ENCODE assay signal across 8 cellular contexts in the genomic region with DNA sequence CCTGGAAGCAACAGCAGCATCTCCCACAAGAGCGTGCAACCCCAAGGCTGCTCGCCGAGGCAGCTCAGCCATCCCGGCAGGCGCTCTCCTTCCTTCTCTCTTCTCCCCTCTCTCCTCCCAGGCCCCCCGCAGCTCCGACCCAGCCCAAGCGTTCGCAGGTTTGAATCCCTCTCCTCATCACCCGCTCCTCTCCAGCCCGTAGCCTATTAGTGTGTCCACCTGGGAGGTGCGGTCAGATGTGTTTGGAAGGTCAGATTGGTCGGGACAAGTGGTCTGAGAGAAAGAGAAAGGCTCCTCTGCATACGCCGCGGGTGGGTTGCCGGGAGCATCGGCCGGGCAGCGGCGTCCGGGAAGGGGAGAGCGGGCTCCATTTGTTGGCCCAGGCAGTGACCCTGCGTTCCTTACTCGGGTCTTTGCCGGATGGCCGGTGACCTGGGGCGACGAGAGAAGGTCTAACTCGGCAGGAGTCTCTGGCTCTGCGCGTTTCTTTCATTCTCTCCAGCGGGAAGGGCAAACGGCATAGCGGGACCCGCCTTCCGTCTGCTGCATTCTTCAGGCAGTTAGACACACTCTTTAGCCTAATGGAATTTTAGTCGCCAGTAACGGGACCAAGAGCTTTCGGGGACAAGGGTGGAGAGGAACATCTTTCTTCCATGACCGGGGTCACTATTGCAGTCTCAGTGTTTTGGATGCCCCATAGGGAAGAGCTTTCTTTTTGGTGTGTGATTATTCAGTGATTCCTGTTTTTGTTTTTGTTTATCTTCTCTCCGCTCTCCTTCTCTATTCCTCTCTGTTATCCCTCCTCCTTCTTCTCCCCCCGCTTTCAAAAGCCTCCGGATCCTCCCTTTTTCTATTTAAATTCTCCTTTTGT. TPM values are rescaled to one million over a fixed set of nuclear protein-coding genes. Genes with fewer than 3 reads are reported as not detected.
A peak's percentile ranks its signal among the peaks of the same experiment; 100 is the strongest.
DNase-seq lines count a peak whose midpoint lies in the region; ATAC-seq and TF ChIP-seq lines count a peak whose summit lies in the region.

No MANE protein-coding gene starts in this region.

- H3K27me3 ChIP-seq in H7 (ENCODE audit: control insufficient read depth, insufficient read depth, low read length) (peaks cover 69% of the 10 kb centered on the region), liver (ENCODE audit: control insufficient read depth in 4 of 4, insufficient read depth in 4 of 4, low read length in 3 of 4) (peaks cover 0 to 22% (median 7%) of the 10 kb centered on the region in 4 donors)

- H3K4me1 Mint-ChIP-seq in stimulated activated naive CD8-positive, alpha-beta T cell treated with anti-CD3 and anti-CD28 coated beads, Interleukin-15, amount 100 ng/mL, for 72 hours, result peaks cover 32% of the 10 kb centered on the region

- no peaks in the 10 kb centered on the region for H3K9me3 Mint-ChIP-seq in stimulated activated naive CD8-positive, alpha-beta T cell treated with anti-CD3 and anti-CD28 coated beads, Interleukin-15, amount 100 ng/mL, for 72 hours

- H3K27ac Mint-ChIP-seq in stimulated activated naive CD8-positive, alpha-beta T cell treated with anti-CD3 and anti-CD28 coated beads, Interleukin-15, amount 100 ng/mL, for 72 hours, result no peak overlapping the region

- 2% methylated on average over 44 of the region's 44 CpGs for WGBS in liver

- peak overlapping the region; percentile 60 for H3K4me3 ChIP-seq in H7 (ENCODE audit: insufficient read depth, low read depth, low read length)
- peak overlapping the region; percentile 86 for H3K4me3 ChIP-seq in SK-N-MC
- H3K4me3 ChIP-seq in liver (ENCODE audit: low read depth in 1 of 3, low read length in 3 of 3), result peak overlapping the region; percentile 42 to 63 (median 57)

- DNase-seq in ELF-1 (ENCODE audit: low read depth, low spot score), result peak; percentile 75
- DNase-seq in H7, result peak; percentile 64
- DNase-seq in SK-N-MC (ENCODE audit: low read depth, low spot score), result no peak
- DNase-seq in ecto neural progenitor cell (ENCODE audit: low spot score), result peak; percentile 77
- DNase-seq in stimulated activated naive CD8-positive, alpha-beta T cell treated with anti-CD3 and anti-CD28 coated beads, Interleukin-15, amount 100 ng/mL, for 72 hours, result peak in 1 of 2 donors; percentile 5

- H3K4me1 ChIP-seq in liver (ENCODE audit: control insufficient read depth in 4 of 4, insufficient read depth in 4 of 4, low read length in 3 of 4), result peaks cover 13 to 29% (median 23%) of the 10 kb centered on the region in 4 donors

- no peak overlapping the region for H3K27ac ChIP-seq in SK-N-MC
- no peak overlapping the region for H3K27ac ChIP-seq in liver (ENCODE audit: low read depth in 1 of 2, low read length in 2 of 2)

- H3K9ac ChIP-seq in SK-N-MC (ENCODE audit: insufficient read length), result peak overlapping the region; percentile 48
- H3K9ac ChIP-seq in liver (ENCODE audit: low read depth in 1 of 2, low read length in 2 of 2), result no peak overlapping the region

- TF ChIP-seq CTCF in liver (IDR thresholded peaks at IDR 0.05; ENCODE audit: low read depth, low read length, missing input control), result no peak

- TF ChIP-seq RAD21 in liver (IDR thresholded peaks at IDR 0.05), result no peak

- H3K9me3 ChIP-seq in SK-N-MC (ENCODE audit: low read depth, low read length) (no peaks in the 10 kb centered on the region), liver (ENCODE audit: control insufficient read depth in 4 of 4, low read length in 3 of 4) (no peaks in the 10 kb centered on the region)

- H3K27me3 Mint-ChIP-seq in stimulated activated naive CD8-positive, alpha-beta T cell treated with anti-CD3 and anti-CD28 coated beads, Interleukin-15, amount 100 ng/mL, for 72 hours, result peaks cover 61% of the 10 kb centered on the region

- peak overlapping the region; percentile 80 to 93 for H3K4me3 Mint-ChIP-seq in stimulated activated naive CD8-positive, alpha-beta T cell treated with anti-CD3 and anti-CD28 coated beads, Interleukin-15, amount 100 ng/mL, for 72 hours

- H3K36me3 ChIP-seq in H7 (replicated peaks; ENCODE audit: control insufficient read depth, insufficient read depth, low read length) (no peaks in the 10 kb centered on the region), SK-N-MC (ENCODE audit: insufficient read depth, low read length) (peaks cover 6% of the 10 kb centered on the region; the same call in 1 of the 2 replicates), liver (ENCODE audit: control insufficient read depth in 4 of 4, insufficient read depth in 3 of 4, low read depth in 1 of 4, low read length in 3 of 4) (no peaks in the 10 kb centered on the region)

- peak; percentile 41 for ATAC-seq in stimulated activated naive CD8-positive, alpha-beta T cell treated with anti-CD3 and anti-CD28 coated beads, Interleukin-15, amount 100 ng/mL, for 72 hours
- ATAC-seq in HG03108 (IDR thresholded peaks at IDR 0.05; ENCODE audit: unreplicated experiment), result no peak
- ATAC-seq in HG03520 (IDR thresholded peaks at IDR 0.05; ENCODE audit: unreplicated experiment), result no peak

TF ChIP-seq in liver, 16 proteins besides CTCF, POLR2A, EP300 and RAD21:
- TF ChIP-seq NR2F2 (IDR thresholded peaks at IDR 0.05) (no peak), JUND (IDR thresholded peaks at IDR 0.05) (no peak), ATF3 (IDR thresholded peaks at IDR 0.05) (no peak), MAX (IDR thresholded peaks at IDR 0.05) (no peak)

RNA-seq across cellular contexts. Expression of gene TMEFF2, which starts 1.1 kb away (rescaled TPM):
- total RNA-seq in H7 (2014; rRNA removed; shearing (Covaris generic)), result 0.17 and 0.26 TPM in 2 replicates
- total RNA-seq in liver, result not detected
- under 1 TPM in 1 of 2 donors, not detected in 1; 0.08 TPM for polyA plus RNA-seq in liver
